In genomic region chr12:72141381-72141780, GRCh38 we compare ENCODE assay signal across 9 cellular contexts.
DNase-seq lines count a peak whose midpoint lies in the region; ATAC-seq, FAIRE-seq and TF ChIP-seq lines count a peak whose summit lies in the region.
"Had no signal": no experiment of that assay in that cellular context is flagged by ENCODE, and none has a peak within 500 bp of the region (broad histone marks: within the 10 kb centered on the region; RNA-seq: fewer than 3 reads in every experiment).

No MANE protein-coding gene starts in this region.

- H3K4me3 ChIP-seq in HepG2 (replicated peaks in 1 of 3; ENCODE audit: insufficient read depth in 1 of 3, low read depth in 2 of 3, low read length in 3 of 3) (no peak overlapping the region), right lobe of liver (no peak overlapping the region), heart right ventricle (no peak overlapping the region)

- H3K27ac Mint-ChIP-seq in nephron progenitor cell = no peak overlapping the region

- TF ChIP-seq CTCF in HepG2 (CRISPR knock-in tag; IDR thresholded peaks at IDR 0.05) (no peak), right lobe of liver (IDR thresholded peaks at IDR 0.05) (no peak), nephron progenitor cell (IDR thresholded peaks at IDR 0.05) (peak; percentile 9), heart right ventricle (IDR thresholded peaks at IDR 0.05) (no peak)

- FAIRE-seq in HepG2 (lab: Jason Lieb, UNC) = no peak

- no peaks in the 10 kb centered on the region for H3K79me2 ChIP-seq in HepG2 (ENCODE audit: insufficient read depth, low read length)

- intact Hi-C loops in HepG2 (cut with micrococcal nuclease; ENCODE audit: unreplicated experiment) = no loop called here
- intact Hi-C loops in right lobe of liver (cut with DNase I) = no loop called here
- intact Hi-C loops in heart right ventricle (cut with DNase I) = no loop called here

- H3K4me2 ChIP-seq in HepG2 (ENCODE audit: low read depth, low read length) = no peak overlapping the region

- ATAC-seq in HepG2 (peak; percentile 56; the same call in 1 of the 3 replicates), right lobe of liver (no peak), HG02884 (IDR thresholded peaks at IDR 0.05; ENCODE audit: unreplicated experiment) (peak; percentile 99), heart right ventricle (no peak)

- H3K4me1 ChIP-seq in HepG2 (ENCODE audit: insufficient read depth, low read length) (no peaks in the 10 kb centered on the region), right lobe of liver (no peaks in the 10 kb centered on the region), heart right ventricle (no peaks in the 10 kb centered on the region)

- 7% methylated on average over 2 of the region's 2 CpGs for WGBS in HepG2 (ENCODE audit: low lambda C conversion rate)
- WGBS in right lobe of liver (ENCODE audit: insufficient coverage, low coverage, low lambda C conversion rate, missing lambda C conversion rate) = 53% methylated on average over 2 of the region's 2 CpGs
- 45 to 48% methylated on average over 2 of the region's 2 CpGs for WGBS in heart right ventricle, 2 donors

- H3K27me3 Mint-ChIP-seq in nephron progenitor cell (ENCODE audit: low read depth, poor library complexity) = no peaks in the 10 kb centered on the region

- H3K9me3 Mint-ChIP-seq in nephron progenitor cell = no peaks in the 10 kb centered on the region

- TF ChIP-seq EP300 in HepG2 (IDR thresholded peaks at IDR 0.05; ENCODE audit: low read depth in 2 of 2, low read length in 2 of 2) (no peak), HepG2 (CRISPR knock-in tag; IDR thresholded peaks at IDR 0.05; ENCODE audit: borderline replicate concordance) (no peak)

- no TSS peak for BruUV-seq in HepG2 (replicated peaks; lab: Mats Ljungman, UMichigan)

- CTCF ChIA-PET in HepG2 (lab: Yijun Ruan, JAX; ENCODE audit: low intra/inter-chr PET ratio, low total read pairs) = no interaction called here

- H3K36me3 Mint-ChIP-seq in nephron progenitor cell (ENCODE audit: low read depth) = no peaks in the 10 kb centered on the region

- H2AFZ ChIP-seq in HepG2 (ENCODE audit: low read length) = no peak overlapping the region

- H3K4me3 Mint-ChIP-seq in nephron progenitor cell = no peak overlapping the region

- in situ Hi-C loops in HepG2 (cut with HindIII; ENCODE audit: extremely low pct_ligation_motif_present, low pct_unique_long_range_greater_than_20kb) = no loop called here

- TF ChIP-seq POLR2A in HepG2 (IDR thresholded peaks at IDR 0.05; ENCODE audit: insufficient read depth in 1 of 2, low read depth in 2 of 2, low read length in 2 of 2) = no peak
- TF ChIP-seq POLR2A in right lobe of liver (IDR thresholded peaks at IDR 0.05) = no peak

- TF ChIP-seq RAD21 in HepG2 (CRISPR knock-in tag; IDR thresholded peaks at IDR 0.05) = no peak

- POLR2A ChIA-PET in HepG2 (lab: Yijun Ruan, JAX) = no interaction called here

- no peak overlapping the region for H3K9ac ChIP-seq in HepG2 (ENCODE audit: insufficient read depth, low read depth, low read length)

- no peaks in the 10 kb centered on the region for H4K20me1 ChIP-seq in HepG2 (ENCODE audit: insufficient read depth, low read length)

- H3K36me3 ChIP-seq in HepG2 (replicated peaks in 1 of 2; ENCODE audit: control insufficient read depth in 1 of 2, insufficient read depth in 2 of 2, low read length in 2 of 2) (no peaks in the 10 kb centered on the region), right lobe of liver (no peaks in the 10 kb centered on the region), heart right ventricle (no peaks in the 10 kb centered on the region)

- no peaks in the 10 kb centered on the region for H3K4me1 Mint-ChIP-seq in nephron progenitor cell

- peak; percentile 5 for DNase-seq in HepG2 (ENCODE audit: low spot score)
- no peak for DNase-seq in right lobe of liver
- peak; percentile 64 for DNase-seq in NCI-H1436 treated with DMSO at 0.1 percent for 48 hours (lab: John Stamatoyannopoulos, UW)
- no peak for DNase-seq in nephron progenitor cell
- DNase-seq in HCEC 1CT = no peak
- no peak for DNase-seq in heart right ventricle
- DNase-seq in T-helper 9 cell = no peak
- DNase-seq: DND-41 had no signal

- H3K9me3 ChIP-seq in HepG2 (ENCODE audit: low read length) (no peaks in the 10 kb centered on the region), right lobe of liver (no peaks in the 10 kb centered on the region), heart right ventricle (peaks cover 0 to 2% (median 0%) of the 10 kb centered on the region in 11 donors)

- H3K27ac ChIP-seq in HepG2 (ENCODE audit: extremely low read length, insufficient read depth, low read length) (no peak overlapping the region), right lobe of liver (no peak overlapping the region), heart right ventricle (no peak overlapping the region)

- peaks cover 0 to 2% of the 10 kb centered on the region in 2 experiments; a peak in 1 of 5 replicates for H3K27me3 ChIP-seq in HepG2 (ENCODE audit: control insufficient read depth in 1 of 2, insufficient read depth in 2 of 2, low read length in 2 of 2)
- H3K27me3 ChIP-seq in right lobe of liver = no peaks in the 10 kb centered on the region
- no peaks in the 10 kb centered on the region for H3K27me3 ChIP-seq in heart right ventricle

TF ChIP-seq in HepG2, 621 proteins besides CTCF, POLR2A, EP300 and RAD21:
- TF ChIP-seq LCORL (IDR thresholded peaks at IDR 0.05) (peak; percentile 95), LCORL (CRISPR knock-in tag; IDR thresholded peaks at IDR 0.05) (no peak), ZNF784 (CRISPR knock-in tag; IDR thresholded peaks at IDR 0.05; ENCODE audit: borderline replicate concordance) (no peak), MYC (CRISPR knock-in tag; IDR thresholded peaks at IDR 0.05; ENCODE audit: borderline replicate concordance) (no peak), NFE2L2 (IDR thresholded peaks at IDR 0.05; ENCODE audit: low read length) (peak; percentile 30; the same call in 1 of the 2 replicates)

Comparison
In these comparisons a context has a peak if more than half of its experiments do, and no peak if none do; other contexts are left out.
1. ATAC-seq: peak in HepG2 (single experiment) and HG02884 (single experiment); none in right lobe of liver (0 of 4) and heart right ventricle (0 of 8).
2. DNase-seq: peak in HepG2 (single experiment) and NCI-H1436 treated with DMSO at 0.1 percent for 48 hours (single experiment); none in right lobe of liver (0 of 3), nephron progenitor cell (single experiment), HCEC 1CT (single experiment), heart right ventricle (0 of 2) and T-helper 9 cell (single experiment).